9 cellular contexts compared by ENCODE assay signal in the genomic region with DNA sequence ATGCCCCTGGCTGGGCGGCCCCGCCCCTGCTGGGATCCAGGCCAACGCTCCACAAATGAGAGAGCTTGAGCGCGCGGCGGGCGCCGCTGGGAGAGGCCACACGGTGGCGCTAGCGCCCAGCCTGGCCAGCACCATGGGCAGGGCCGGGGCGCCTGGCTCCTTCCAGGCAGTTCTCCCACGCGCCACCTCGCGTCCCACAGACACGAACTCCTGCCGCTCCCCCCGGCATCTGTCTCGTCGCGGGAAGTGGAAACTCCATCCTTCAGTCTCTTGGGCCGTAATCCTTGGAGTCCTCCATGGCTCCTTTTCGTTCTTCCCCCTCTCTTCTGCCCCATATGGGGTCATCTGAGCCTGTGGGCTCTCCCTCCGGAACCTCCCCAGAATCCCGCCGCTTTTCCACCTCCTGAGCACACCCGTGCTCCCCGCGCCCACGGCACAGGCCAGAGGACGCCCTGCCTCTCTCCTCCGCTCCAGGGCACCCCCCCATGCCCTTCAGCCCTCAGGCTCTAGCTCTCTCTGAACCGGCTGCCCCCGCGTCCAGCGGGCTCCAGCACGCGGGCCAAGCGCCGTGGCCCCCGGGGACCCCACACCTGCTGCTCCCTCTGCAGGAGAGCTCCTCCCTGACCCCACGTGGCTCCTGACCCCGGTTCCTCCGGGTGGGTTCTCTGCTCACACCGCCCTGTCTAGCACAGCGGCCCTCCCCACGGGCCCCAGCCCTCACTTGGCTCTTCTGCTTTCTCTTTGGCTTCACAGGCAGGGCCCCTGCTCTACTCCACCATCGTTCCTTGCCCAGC. TPM values are rescaled to one million over a fixed set of nuclear protein-coding genes. Genes with fewer than 3 reads are reported as not detected.
DNase-seq lines count a peak whose midpoint lies in the region; TF ChIP-seq lines count a peak whose summit lies in the region.
"Had no signal": no experiment of that assay in that cellular context is flagged by ENCODE, and none has a peak within 500 bp of the region (broad histone marks: within the 10 kb centered on the region; RNA-seq: fewer than 3 reads in every experiment).

No MANE protein-coding gene starts in this region.

- H4K20me1 ChIP-seq in H9 (ENCODE audit: control insufficient read depth, insufficient read depth, insufficient read length) = no peaks in the 10 kb centered on the region

- no peak overlapping the region for H3K9ac ChIP-seq in H9 (ENCODE audit: extremely low read depth, insufficient read length, low read length)

- intact Hi-C loops in uterus (cut with DNase I; ENCODE audit: low total_unique reads) = no loop called here

- no peak overlapping the region for H2BK120ac ChIP-seq in H9 (ENCODE audit: low read depth, low read length, poor library complexity, severe bottlenecking)

- H3K27ac ChIP-seq in H9 (ENCODE audit: insufficient read length, low read depth, low read length) (no peak overlapping the region), uterus (peak overlapping the region; percentile 63 to 70)
- H3K27ac ChIP-seq: epithelial cell of prostate had no signal

- peak overlapping the region; percentile 5 for H3K4me2 ChIP-seq in H9 (ENCODE audit: insufficient read depth, insufficient read length, low read length)

- no peak overlapping the region for H3K18ac ChIP-seq in H9 (ENCODE audit: insufficient read length, low read depth, low read length)

- H3K56ac ChIP-seq in H9 (ENCODE audit: insufficient read length, low read depth, low read length) = no peak overlapping the region

- H3K27ac Mint-ChIP-seq in H9 = no peak overlapping the region

- H3K27me3 ChIP-seq in H9 (ENCODE audit: insufficient read depth, low read length) = no peaks in the 10 kb centered on the region
- no peaks in the 10 kb centered on the region for H3K27me3 ChIP-seq in uterus

- H4K5ac ChIP-seq in H9 (ENCODE audit: insufficient read length, low read depth, low read length) = no peak overlapping the region

- H3T11ph ChIP-seq in H9 (ENCODE audit: low read length) = no peak overlapping the region

- no peaks in the 10 kb centered on the region for H3K36me3 ChIP-seq in uterus

- no CpG with 5 or more reads among the region's 51 CpGs for WGBS in H9 (ENCODE audit: extremely low coverage, insufficient read length, low lambda C conversion rate)

- no peak overlapping the region for H4K8ac ChIP-seq in H9 (replicated peaks; ENCODE audit: insufficient read length, low read depth, low read length)

- no peak overlapping the region for H2BK20ac ChIP-seq in H9 (ENCODE audit: low read depth, low read length, poor library complexity, severe bottlenecking)

- H3K36me3 Mint-ChIP-seq in H9 (ENCODE audit: insufficient read depth in 1 of 3, low read depth in 3 of 3) = no peaks in the 10 kb centered on the region

- H3K79me2 ChIP-seq in H9 (ENCODE audit: insufficient read depth, low read length) = no peaks in the 10 kb centered on the region

- H3K4me1 ChIP-seq in H9 (ENCODE audit: insufficient read depth, low read length) (peaks cover 3% of the 10 kb centered on the region; the same call in 1 of the 2 replicates), uterus (no peaks in the 10 kb centered on the region)

- no peaks in the 10 kb centered on the region for H3K9me3 ChIP-seq in H9 (ENCODE audit: control insufficient read depth, low read depth, low read length)
- no peaks in the 10 kb centered on the region for H3K9me3 ChIP-seq in uterus

- no peak overlapping the region for H2BK15ac ChIP-seq in H9 (ENCODE audit: low read depth, low read length)

- H3K4me3 ChIP-seq in astrocyte of the cerebellum (ENCODE audit: low read depth, low read length) = peak overlapping the region; percentile 30
- H3K4me3 ChIP-seq in uterus = peak overlapping the region; percentile 33 to 44

- H2AK5ac ChIP-seq in H9 (ENCODE audit: insufficient read length, low read length) = no peak overlapping the region

- peaks cover 16% of the 10 kb centered on the region for H3K27me3 Mint-ChIP-seq in H9 (ENCODE audit: low read depth)

- peak overlapping the region; percentile 62 to 69 for H3K4me3 Mint-ChIP-seq in H9

- TF ChIP-seq POLR2A in uterus (IDR thresholded peaks at IDR 0.05) = no peak

- TF ChIP-seq CTCF in H9 (conservative IDR thresholded peaks at IDR 0.05) (peak; percentile 89), astrocyte of the cerebellum (IDR thresholded peaks at IDR 0.05; ENCODE audit: low read depth, low read length, missing control alignments) (peak; percentile 93), uterus (IDR thresholded peaks at IDR 0.05) (peak; percentile 90 to 96 (median 93))

- H3K23ac ChIP-seq in H9 (ENCODE audit: insufficient read length, low read depth, low read length) = no peak overlapping the region

- no peak overlapping the region for H2BK12ac ChIP-seq in H9 (ENCODE audit: insufficient read length, low read depth, low read length)

- no peak overlapping the region; the same call in 1 of the 2 replicates for H3K14ac ChIP-seq in H9 (ENCODE audit: insufficient read depth, low read length)

- no peak overlapping the region for H2BK5ac ChIP-seq in H9 (ENCODE audit: insufficient read length, low read length)

- no peaks in the 10 kb centered on the region for H3K79me1 ChIP-seq in H9 (ENCODE audit: insufficient read depth, low read depth, low read length, poor library complexity, severe bottlenecking)

- H3K9me3 Mint-ChIP-seq in H9 = no peaks in the 10 kb centered on the region

- peak; percentile 94 for DNase-seq in DMS153 (lab: John Stamatoyannopoulos, UW)
- DNase-seq in H9 = peak; percentile 92
- DNase-seq in NCI-H1105 (lab: John Stamatoyannopoulos, UW) = peak; percentile 84
- peak in 4 of 5 donors; percentile 27 to 52 (median 30) for DNase-seq in T-helper 1 cell
- peak; percentile 72 for DNase-seq in astrocyte of the cerebellum (ENCODE audit: low read depth)
- DNase-seq in hepatic stellate cell (ENCODE audit: low spot score) = peak; percentile 96
- DNase-seq in putamen (ENCODE audit: low spot score) = peak; percentile 85
- DNase-seq in uterus = peak; percentile 90 to 95

- H3K4me1 Mint-ChIP-seq in H9 = peaks cover 12 to 17% of the 10 kb centered on the region in 2 experiments

- no peak overlapping the region for H2AFZ ChIP-seq in H9 (ENCODE audit: low read length)

- in situ Hi-C loops in astrocyte of the cerebellum (cut with HindIII; ENCODE audit: low sequenced_read_pairs) = no loop called here

- no peak overlapping the region for H3K4ac ChIP-seq in H9 (ENCODE audit: low read depth, low read length)

- no peak overlapping the region for H4K91ac ChIP-seq in H9 (ENCODE audit: insufficient read length, low read depth, low read length)

- H3K23me2 ChIP-seq in H9 (ENCODE audit: insufficient read length, low read depth, low read length, poor library complexity, severe bottlenecking) = peaks cover 3% of the 10 kb centered on the region

RNA-seq across cellular contexts. Expression of gene EDN2, which starts 31.9 kb away (rescaled TPM):
- total RNA-seq in H9 (2021) (0.22 and 0.24 TPM in 2 replicates), uterus (1 to 10 TPM in 2 of 4 donors, not detected in 2; 1.6 to 3.7 TPM)

Comparison
In these comparisons a context has a peak if more than half of its experiments do, and no peak if none do; other contexts are left out.
1. DNase-seq: peak in every context shown above with its lines; median percentile 96 in hepatic stellate cell; 94 in DMS153; 92 in uterus; 92 in H9; 85 in putamen; 84 in NCI-H1105; 72 in astrocyte of the cerebellum; 30 in T-helper 1 cell.